Comparison of ENCODE assay signal across 1 cellular context in genomic region chr14:30603402-30603801, GRCh38.
A peak's percentile ranks its signal among the peaks of the same experiment; 100 is the strongest.
TF ChIP-seq lines count a peak whose summit lies in the region.

No MANE protein-coding gene starts in this region.

TF ChIP-seq in IMR-90, 13 proteins besides CTCF, POLR2A, EP300 and RAD21:
- TF ChIP-seq CEBPB (IDR thresholded peaks at IDR 0.05; ENCODE audit: low read depth, low read length) (peak; percentile 52), RCOR1 (IDR thresholded peaks at IDR 0.05; ENCODE audit: insufficient replicate concordance, low read length) (no peak), MAZ (IDR thresholded peaks at IDR 0.05; ENCODE audit: borderline replicate concordance, low read depth, low read length) (no peak), FOS (IDR thresholded peaks at IDR 0.05; ENCODE audit: low read depth, low read length) (no peak; the same call in 1 of the 2 replicates)
- TF ChIP-seq, protein P1, sequence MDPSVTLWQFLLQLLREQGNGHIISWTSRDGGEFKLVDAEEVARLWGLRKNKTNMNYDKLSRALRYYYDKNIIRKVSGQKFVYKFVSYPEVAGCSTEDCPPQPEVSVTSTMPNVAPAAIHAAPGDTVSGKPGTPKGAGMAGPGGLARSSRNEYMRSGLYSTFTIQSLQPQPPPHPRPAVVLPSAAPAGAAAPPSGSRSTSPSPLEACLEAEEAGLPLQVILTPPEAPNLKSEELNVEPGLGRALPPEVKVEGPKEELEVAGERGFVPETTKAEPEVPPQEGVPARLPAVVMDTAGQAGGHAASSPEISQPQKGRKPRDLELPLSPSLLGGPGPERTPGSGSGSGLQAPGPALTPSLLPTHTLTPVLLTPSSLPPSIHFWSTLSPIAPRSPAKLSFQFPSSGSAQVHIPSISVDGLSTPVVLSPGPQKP (IDR thresholded peaks at IDR 0.05; ENCODE audit: borderline replicate concordance, low read depth, low read length), result no peak
